ENCODE assay signal across 9 cellular contexts in the genomic region with DNA sequence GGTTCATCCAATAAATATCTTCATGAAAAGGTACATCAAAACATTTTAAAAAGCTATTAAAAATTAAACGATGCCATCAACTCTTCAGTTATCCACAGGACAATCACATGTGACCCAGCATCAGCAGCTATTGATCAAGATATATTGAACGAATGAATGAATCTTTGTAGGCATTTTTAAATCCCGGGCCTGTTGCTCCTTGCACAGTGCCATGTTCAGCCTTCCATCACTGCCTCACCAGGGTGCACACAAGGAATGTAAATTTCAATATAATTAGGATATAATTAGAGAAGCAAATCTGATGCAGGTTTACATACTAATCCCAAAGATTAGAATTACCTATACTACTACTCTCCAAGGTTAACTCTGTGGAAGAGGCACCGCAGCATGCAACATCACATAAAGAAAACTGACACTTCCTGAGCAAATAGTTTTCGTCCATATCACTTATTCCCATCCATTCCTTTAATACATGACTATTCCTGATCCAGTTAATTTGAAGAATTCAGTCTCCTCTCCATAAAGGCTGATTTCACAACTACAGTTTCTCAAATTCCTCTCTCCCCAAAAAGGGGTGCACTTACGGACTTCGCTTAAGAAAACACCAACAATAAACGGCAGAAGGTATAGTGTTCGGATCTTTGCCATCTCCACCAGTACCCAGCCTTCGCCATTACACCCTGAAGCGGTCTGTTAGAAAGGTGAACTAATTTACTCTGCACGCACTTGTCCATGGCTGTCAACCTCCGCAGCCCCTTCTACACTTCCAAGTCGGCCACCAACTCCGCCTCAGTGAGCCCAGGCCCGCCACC. TPM values are rescaled to one million over a fixed set of nuclear protein-coding genes. Genes with fewer than 3 reads are reported as not detected.
A peak's percentile ranks its signal among the peaks of the same experiment; 100 is the strongest.
DNase-seq lines count a peak whose midpoint lies in the region; FAIRE-seq and TF ChIP-seq lines count a peak whose summit lies in the region.
"Had no signal": no experiment of that assay in that cellular context is flagged by ENCODE, and none has a peak within 500 bp of the region (broad histone marks: within the 10 kb centered on the region; RNA-seq: fewer than 3 reads in every experiment).

No MANE protein-coding gene starts in this region.

- no peak for TF ChIP-seq RAD21 in H1 (IDR thresholded peaks at IDR 0.05 in 1 of 2, conservative IDR thresholded peaks at IDR 0.05 in 1 of 2; ENCODE audit: low read depth in 2 of 2, low read length in 2 of 2)

- peak overlapping the region; percentile 71; the same call in 1 of the 2 replicates for H2BK5ac ChIP-seq in H1 (ENCODE audit: low read depth, low read length)

- 16% methylated on average over 16 of the region's 16 CpGs; no CpG with 5 or more reads in 1 of the 2 experiments for WGBS in H1 (ENCODE audit: extremely low coverage in 1 of 2, insufficient coverage in 1 of 2, insufficient read length in 1 of 2, insufficient replicate concordance in 2 of 2, low coverage in 1 of 2, low lambda C conversion rate in 2 of 2, missing lambda C conversion rate in 1 of 2), 2 experiments

- H3K4me3 ChIP-seq in right atrium auricular region = peak overlapping the region; percentile 73 to 93
- peak overlapping the region; percentile 80 to 92 (median 90) for H3K4me3 ChIP-seq in H1 (ENCODE audit: extremely low read depth in 1 of 4, insufficient read depth in 2 of 4, low read depth in 3 of 4, low read length in 4 of 4)

- H3K4me3 Mint-ChIP-seq in nephron = peak overlapping the region; percentile 92 to 98 (median 93)

- H3K4me1 ChIP-seq in right atrium auricular region (peaks cover 0 to 31% of the 10 kb centered on the region in 2 donors), H1 (replicated peaks in 1 of 4; ENCODE audit: control insufficient read depth in 3 of 4, insufficient read depth in 4 of 4, low read length in 3 of 4) (peaks cover 0 to 6% (median 2%) of the 10 kb centered on the region in 4 experiments; a peak in 5 of 7 replicates)

- no peak overlapping the region for H2BK15ac ChIP-seq in H1 (ENCODE audit: low read length)

- H3K9ac ChIP-seq in H1 (replicated peaks in 1 of 4; ENCODE audit: extremely low read depth in 1 of 4, low read depth in 3 of 4, low read length in 3 of 4) = peak overlapping the region; percentile 85 to 97 (median 94)

- no peak for TF ChIP-seq POLR2A in H1 (IDR thresholded peaks at IDR 0.05; ENCODE audit: control extremely low read depth in 1 of 2, low read depth in 2 of 2, low read length in 2 of 2)

- H3K18ac ChIP-seq in H1 (ENCODE audit: extremely low read depth, low read length) = no peak overlapping the region; the same call in 1 of the 2 replicates

- H3K27me3 ChIP-seq in right atrium auricular region = no peaks in the 10 kb centered on the region
- no peaks in the 10 kb centered on the region for H3K27me3 ChIP-seq in H1 (replicated peaks in 1 of 4; ENCODE audit: control insufficient read depth in 3 of 4, extremely low read depth in 1 of 4, insufficient read depth in 3 of 4, low read length in 3 of 4)

- intact Hi-C loops in cardiac septum (cut with DNase I) = loop anchor here (5.0 kb wide), 1 partner anchor 73 kb away; no protein-coding TSS in a partner anchor

- H3K9me3 Mint-ChIP-seq in nephron = no peaks in the 10 kb centered on the region

- POLR2A ChIA-PET in H1 (lab: Charles Lee; ENCODE audit: partially characterized antibody) = interaction anchor here (0.8 to 4.8 kb wide), 12 partner anchors 10 to 166 kb away, joined by 3 to 46 read pairs (median 4); partner anchors contain the start of genes CENPV and UBB

- H3K9me3 ChIP-seq in right atrium auricular region (no peaks in the 10 kb centered on the region), H1 (ENCODE audit: insufficient read depth in 2 of 2, low read depth in 1 of 2, low read length in 1 of 2) (no peaks in the 10 kb centered on the region)

- no peaks in the 10 kb centered on the region for H3K36me3 Mint-ChIP-seq in nephron (ENCODE audit: low read depth)

- DNase-seq in right atrium auricular region (ENCODE audit: low spot score) = no peak
- DNase-seq in cardiac septum (ENCODE audit: low spot score) = no peak
- peak; percentile 34 for DNase-seq in RPMI8226
- no peak for DNase-seq in H1 (ENCODE audit: low read depth in 1 of 2, low spot score in 2 of 2)
- no peak for DNase-seq in foreskin melanocyte
- no peak for DNase-seq in OCI-M2 (lab: John Stamatoyannopoulos, UW; ENCODE audit: unreplicated experiment)
- no peak for DNase-seq in T1000 (lab: John Stamatoyannopoulos, UW)

- H4K91ac ChIP-seq in H1 (replicated peaks; ENCODE audit: insufficient read length, low read length) = no peak overlapping the region

- H2AFZ ChIP-seq in H1 (ENCODE audit: low read length) = no peak overlapping the region

- H3K4me1 Mint-ChIP-seq in nephron = peaks cover 31% of the 10 kb centered on the region

- H3K27ac ChIP-seq in right atrium auricular region (peak overlapping the region; percentile 95), H1 (ENCODE audit: low read depth, low read length) (peak overlapping the region; percentile 88)

- peaks cover 9% of the 10 kb centered on the region for H3K23me2 ChIP-seq in H1 (ENCODE audit: low read depth, low read length)

- H2BK120ac ChIP-seq in H1 (replicated peaks; ENCODE audit: low read depth, low read length) = no peak overlapping the region

- no peak overlapping the region for H3K4ac ChIP-seq in H1 (replicated peaks; ENCODE audit: insufficient read length, low read depth, low read length)

- H3K56ac ChIP-seq in H1 (replicated peaks; ENCODE audit: insufficient read length, low read depth, low read length) = no peak overlapping the region

- H4K8ac ChIP-seq in H1 (ENCODE audit: extremely low read depth, insufficient read depth, low read length) = peak overlapping the region; percentile 98; the same call in 1 of the 2 replicates

- no peak for FAIRE-seq in H1 (lab: Jason Lieb, UNC)
- FAIRE-seq: islet of Langerhans had no signal

- H2AK5ac ChIP-seq in H1 (ENCODE audit: low read depth, low read length) = no peak overlapping the region

- H4K5ac ChIP-seq in H1 (ENCODE audit: insufficient read length, low read depth, low read length) = no peak overlapping the region

- no peaks in the 10 kb centered on the region for H3K79me1 ChIP-seq in H1 (ENCODE audit: low read depth, low read length)

- no peak overlapping the region for H2BK20ac ChIP-seq in H1 (ENCODE audit: low read length)

- no peak overlapping the region for H2BK12ac ChIP-seq in H1 (ENCODE audit: low read depth, low read length)

- no peaks in the 10 kb centered on the region for H3K27me3 Mint-ChIP-seq in nephron (ENCODE audit: low read depth)

- peak overlapping the region; percentile 78 to 96 (median 86) for H3K27ac Mint-ChIP-seq in nephron

- no peak overlapping the region for H3K14ac ChIP-seq in H1 (ENCODE audit: insufficient read length)

- H3K79me2 ChIP-seq in H1 (ENCODE audit: control insufficient read depth in 1 of 2, insufficient read depth in 2 of 2, low read length in 2 of 2) = peaks cover 34 to 82% of the 10 kb centered on the region in 2 experiments

- TF ChIP-seq EP300 in H1 (IDR thresholded peaks at IDR 0.05; ENCODE audit: borderline replicate concordance in 1 of 2, low read depth in 2 of 2, low read length in 2 of 2) = no peak

- H3K23ac ChIP-seq in H1 (ENCODE audit: insufficient read length) = no peak overlapping the region

- CTCF ChIA-PET in H1 (lab: Charles Lee; ENCODE audit: partially characterized antibody) = interaction anchor here (1.2 kb wide), 1 partner anchor 11 kb away, joined by 4 read pairs; no protein-coding TSS in a partner anchor

- peak overlapping the region; percentile 80 to 90 for H3K4me2 ChIP-seq in H1 (ENCODE audit: insufficient read depth in 1 of 2, low read depth in 2 of 2, low read length in 2 of 2)

- no peak for TF ChIP-seq CTCF in right atrium auricular region (IDR thresholded peaks at IDR 0.05)
- TF ChIP-seq CTCF in H1 (IDR thresholded peaks at IDR 0.05; ENCODE audit: control extremely low read depth in 1 of 3, insufficient read depth in 1 of 3, low read depth in 1 of 3, low read length in 3 of 3) = no peak
- TF ChIP-seq CTCF in nephron (IDR thresholded peaks at IDR 0.05; ENCODE audit: unreplicated experiment in 3 of 3) = no peak

- peaks cover 0 to 4% of the 10 kb centered on the region in 2 experiments for H4K20me1 ChIP-seq in H1 (replicated peaks in 1 of 2; ENCODE audit: control insufficient read depth in 1 of 2, insufficient read depth in 2 of 2, low read length in 2 of 2)

- no peaks in the 10 kb centered on the region for H3K36me3 ChIP-seq in right atrium auricular region
- no peaks in the 10 kb centered on the region for H3K36me3 ChIP-seq in H1 (ENCODE audit: control insufficient read depth in 2 of 4, insufficient read depth in 4 of 4, low read length in 3 of 4)

RNA-seq across cellular contexts. Expression of gene NCOR1, which starts 0.9 kb away (rescaled TPM):
- total RNA-seq in right atrium auricular region = 10 to 100 TPM; 79.7 to 84.3 TPM
- total RNA-seq in cardiac septum = 78.1 TPM
- 141 and 142 TPM in 2 replicates for total RNA-seq in H1 (2021; fragmentation: NEBNext Ultra II Directional; extraction: Animal tissue kit (Norgen Biotek cat#: 25700))
- 65.4 and 81.2 TPM in 2 replicates for polyA plus RNA-seq in H1 (2011; rRNA removed)
- 64.4 TPM for polyA plus RNA-seq in H1 (2011; cell fraction: cytosol; rRNA removed)
- polyA plus RNA-seq in H1 (2011; cell fraction: nucleus; rRNA removed) = 162 TPM
- polyA plus RNA-seq in H1 (2012, experiment 1 of 2) = 67.9 to 80.7 TPM (median 71.4 TPM) in 4 replicates
- 3.3 TPM for polyA plus RNA-seq in H1 (2012, experiment 2 of 2)
- 59.9 TPM for polyA plus RNA-seq in H1 (2013, experiment 1 of 2)
- polyA plus RNA-seq in H1 (2013, experiment 2 of 2) = 59.4 TPM
- polyA minus RNA-seq in H1 (2011; rRNA and poly(A)+ RNA removed) = 303 and 372 TPM in 2 replicates
- polyA minus RNA-seq in H1 (2011; cell fraction: cytosol; rRNA and poly(A)+ RNA removed) = 103 TPM
- polyA minus RNA-seq in H1 (2011; cell fraction: nucleus; rRNA and poly(A)+ RNA removed) = 274 TPM

RNA-seq across cellular contexts. Expression of gene PIGL, which starts 2.6 kb away (rescaled TPM):
- total RNA-seq in right atrium auricular region (10 to 100 TPM; 10.3 to 14.0 TPM), cardiac septum (9.9 TPM)
- 25.5 and 28.4 TPM in 2 replicates for total RNA-seq in H1 (2021; fragmentation: NEBNext Ultra II Directional; extraction: Animal tissue kit (Norgen Biotek cat#: 25700))
- 30.8 TPM in 2 replicates for polyA plus RNA-seq in H1 (2011; rRNA removed)
- polyA plus RNA-seq in H1 (2011; cell fraction: cytosol; rRNA removed) = 37.7 TPM
- polyA plus RNA-seq in H1 (2011; cell fraction: nucleus; rRNA removed) = 92.2 TPM
- polyA plus RNA-seq in H1 (2012, experiment 1 of 2) = 22.9 to 25.1 TPM (median 23.8 TPM) in 4 replicates
- 9.4 TPM for polyA plus RNA-seq in H1 (2012, experiment 2 of 2)
- polyA plus RNA-seq in H1 (2013, experiment 1 of 2) = 30.2 TPM
- 29.6 TPM for polyA plus RNA-seq in H1 (2013, experiment 2 of 2)
- polyA minus RNA-seq in H1 (2011; rRNA and poly(A)+ RNA removed) = 39.3 and 44.4 TPM in 2 replicates
- 17.0 TPM for polyA minus RNA-seq in H1 (2011; cell fraction: cytosol; rRNA and poly(A)+ RNA removed)
- polyA minus RNA-seq in H1 (2011; cell fraction: nucleus; rRNA and poly(A)+ RNA removed) = 50.0 TPM
